19 cellular contexts compared by ENCODE assay signal in the genomic region with DNA sequence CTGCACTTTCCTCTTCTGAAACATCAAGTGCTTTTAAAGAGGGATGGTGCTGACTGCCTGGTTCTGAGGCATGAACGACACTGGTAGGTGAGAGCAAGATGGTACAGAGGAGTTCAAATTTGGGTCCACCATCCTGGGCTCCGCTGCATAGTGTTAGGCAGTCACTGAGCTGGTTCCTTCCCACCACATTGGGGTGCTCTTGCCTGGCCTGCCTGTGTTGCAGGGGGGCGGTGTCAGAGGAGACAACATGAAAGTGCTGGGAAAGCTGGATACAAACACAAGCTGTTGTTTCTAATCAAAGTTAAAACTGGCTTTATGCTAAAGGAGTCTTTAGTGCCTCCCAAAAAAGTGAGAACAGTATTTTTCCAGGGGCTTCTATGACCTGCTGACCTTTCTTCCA.
DNase-seq lines count a peak whose midpoint lies in the region; TF ChIP-seq lines count a peak whose summit lies in the region.
"Had no signal": no experiment of that assay in that cellular context is flagged by ENCODE, and none has a peak within 500 bp of the region (broad histone marks: within the 10 kb centered on the region; RNA-seq: fewer than 3 reads in every experiment).

No MANE protein-coding gene starts in this region.

- peaks cover 5% of the 10 kb centered on the region for H3K9me3 Mint-ChIP-seq in neural crest cell
- no peaks in the 10 kb centered on the region for H3K9me3 Mint-ChIP-seq in osteocyte (ENCODE audit: unreplicated experiment)

- DNase-seq in NB4 (ENCODE audit: low read depth) = peak; percentile 10
- peak; percentile 7 to 19 for DNase-seq in erythroblast (lab: John Stamatoyannopoulos, UW)
- no peak for DNase-seq in neural crest cell (ENCODE audit: low read depth, low spot score)
- peak; percentile 69 for DNase-seq in osteocyte (ENCODE audit: extremely low spot score, unreplicated experiment)
- no peak for DNase-seq in HCEC 1CT
- no peak for DNase-seq in SW480 (ENCODE audit: low spot score)
- no peak for DNase-seq in NCI-H2107 (lab: John Stamatoyannopoulos, UW)
- DNase-seq: 8988T; ACHN; AML-193; C1 segment of cervical spinal cord; Calu3; CD4-positive, alpha-beta memory T cell; COR-L47; DMS53; DMS79 treated with DMSO at 0.1 percent for 48 hours; GM23248; H7 had no signal

- TF ChIP-seq CTCF in NB4 (IDR thresholded peaks at IDR 0.05; ENCODE audit: low read depth, low read length) (no peak), neural crest cell (conservative IDR thresholded peaks at IDR 0.05) (no peak), osteocyte (IDR thresholded peaks at IDR 0.05) (no peak)

- H3K27me3 Mint-ChIP-seq in neural crest cell (ENCODE audit: low read depth) = no peaks in the 10 kb centered on the region
- no peaks in the 10 kb centered on the region for H3K27me3 Mint-ChIP-seq in osteocyte (ENCODE audit: unreplicated experiment)

- peak overlapping the region; percentile 27 for H3K27ac Mint-ChIP-seq in neural crest cell (ENCODE audit: unreplicated experiment)
- no peak overlapping the region for H3K27ac Mint-ChIP-seq in osteocyte (ENCODE audit: unreplicated experiment)
- H3K27ac Mint-ChIP-seq: CD4-positive, alpha-beta memory T cell had no signal

- TF ChIP-seq POLR2A in NB4 (IDR thresholded peaks at IDR 0.05; ENCODE audit: extremely low read depth, insufficient read length) = no peak
- no peak for TF ChIP-seq POLR2A in erythroblast (IDR thresholded peaks at IDR 0.05; ENCODE audit: low read length)

- no peaks in the 10 kb centered on the region for H3K4me1 Mint-ChIP-seq in neural crest cell
- H3K4me1 Mint-ChIP-seq in osteocyte (ENCODE audit: unreplicated experiment) = no peaks in the 10 kb centered on the region
- H3K4me1 Mint-ChIP-seq: CD4-positive, alpha-beta memory T cell had no signal

- H3K4me3 ChIP-seq in NB4 (ENCODE audit: low read depth, low read length) = no peak overlapping the region
- H3K4me3 ChIP-seq: A549, GM23248 had no signal

- no peak overlapping the region for H3K4me3 Mint-ChIP-seq in neural crest cell
- H3K4me3 Mint-ChIP-seq in osteocyte (ENCODE audit: unreplicated experiment) = no peak overlapping the region
- H3K4me3 Mint-ChIP-seq: CD4-positive, alpha-beta memory T cell had no signal

- H3K36me3 Mint-ChIP-seq in neural crest cell (ENCODE audit: low read depth) (peaks cover 23% of the 10 kb centered on the region), osteocyte (ENCODE audit: unreplicated experiment) (peaks cover 32% of the 10 kb centered on the region)

Comparison
In these comparisons a context has a peak if more than half of its experiments do, and no peak if none do; other contexts are left out.
1. DNase-seq: peak in NB4 (single experiment), erythroblast (2 of 2) and osteocyte (single experiment); none in neural crest cell (single experiment), HCEC 1CT (single experiment), SW480 (single experiment) and NCI-H2107 (single experiment).